10 cellular contexts compared by ENCODE assay signal in the genomic region with DNA sequence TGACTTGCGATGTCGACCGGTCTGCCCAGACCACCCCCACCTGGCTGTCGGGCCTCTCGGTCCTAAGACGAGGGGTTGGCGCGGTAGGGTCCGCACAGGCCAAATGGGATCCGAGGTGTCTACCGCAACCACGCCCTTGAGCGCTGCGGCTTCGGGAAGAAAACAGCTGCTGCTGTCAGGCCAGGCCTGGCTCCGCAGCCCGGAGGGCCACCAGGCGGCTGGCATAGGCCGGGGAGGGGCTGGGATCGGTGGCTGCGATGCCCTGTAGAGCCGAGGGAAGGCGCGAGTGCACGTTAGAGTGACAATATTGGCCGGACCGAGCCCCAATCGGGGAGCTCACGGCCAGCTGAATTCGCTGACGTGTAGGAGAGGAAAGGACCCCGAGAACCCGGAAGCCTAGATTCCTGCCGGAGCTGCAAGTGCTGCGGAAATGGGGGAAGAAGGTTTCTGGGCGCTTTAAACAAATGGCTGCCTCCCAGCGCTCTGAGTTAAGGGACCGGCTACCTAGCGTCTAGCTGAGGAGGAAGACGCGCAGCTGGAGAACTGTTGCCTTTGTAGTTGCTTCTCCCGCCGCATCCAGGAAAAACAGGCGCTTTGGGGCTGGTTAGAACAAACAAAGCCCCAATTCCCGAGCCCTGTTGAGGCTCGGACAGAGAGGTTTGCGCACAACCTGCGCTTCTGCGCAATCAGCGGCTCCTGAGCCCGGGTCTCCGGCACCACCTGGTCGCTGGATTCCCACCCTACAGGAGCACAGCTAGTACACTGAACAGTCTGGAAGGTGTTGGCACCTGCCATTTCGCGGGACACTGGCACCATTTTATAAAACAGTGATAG. TPM values are rescaled to one million over a fixed set of nuclear protein-coding genes. Genes with fewer than 3 reads are reported as not detected.
A peak's percentile ranks its signal among the peaks of the same experiment; 100 is the strongest.
DNase-seq lines count a peak whose midpoint lies in the region; ATAC-seq, FAIRE-seq and TF ChIP-seq lines count a peak whose summit lies in the region.
"Had no signal": no experiment of that assay in that cellular context is flagged by ENCODE, and none has a peak within 500 bp of the region (broad histone marks: within the 10 kb centered on the region; RNA-seq: fewer than 3 reads in every experiment).

No MANE protein-coding gene starts in this region.

- H3K27me3 ChIP-seq in Panc1 (ENCODE audit: control insufficient read depth, insufficient read depth, low read length): no peaks in the 10 kb centered on the region
- peaks cover 8 to 88% (median 20%) of the 10 kb centered on the region in 4 donors for H3K27me3 ChIP-seq in pancreas

- intact Hi-C loops in Panc1 (cut with micrococcal nuclease; ENCODE audit: unreplicated experiment) (no loop called here), pancreas (cut with DNase I) (no loop called here)

- H3K4me3 ChIP-seq in Panc1 (ENCODE audit: low read depth in 2 of 2, low read length in 2 of 2): peak overlapping the region; percentile 30 to 32
- peak overlapping the region in 2 of 4 donors; percentile 25 to 40 for H3K4me3 ChIP-seq in pancreas

- in situ Hi-C loops in Panc1 (cut with HindIII; ENCODE audit: low pct_unique_long_range_greater_than_20kb, low sequenced_read_pairs): no loop called here

- no TSS peak for BruUV-seq in Panc1 (replicated peaks; lab: Mats Ljungman, UMichigan)

- 3 to 4% methylated on average over 55 of the region's 55 CpGs for WGBS in pancreas, 2 donors

- POLR2A ChIA-PET in Panc1 (lab: Charles Lee): no interaction called here

- H3K9me3 ChIP-seq in Panc1 (ENCODE audit: control insufficient read depth, insufficient read depth, low read depth, low read length) (0 out of 2 replicates have a peak, but pooled peaks cover 2% of the 10 kb centered on the region), pancreas (no peaks in the 10 kb centered on the region)

- no peak for TF ChIP-seq CTCF in Panc1 (IDR thresholded peaks at IDR 0.05)
- TF ChIP-seq CTCF in pancreas (IDR thresholded peaks at IDR 0.05): no peak

- no peak overlapping the region for H3K27ac ChIP-seq in Panc1 (ENCODE audit: low read length)
- H3K27ac ChIP-seq in pancreas: no peak overlapping the region

- peak; percentile 85 for ATAC-seq in Panc1
- ATAC-seq in pancreas: peak; percentile 49 to 85 (median 77)
- no peak for ATAC-seq in HG02870 (IDR thresholded peaks at IDR 0.05; ENCODE audit: unreplicated experiment)

- CTCF ChIA-PET in Panc1 (lab: Charles Lee): interaction anchor here (0.5 kb wide), 1 partner anchor 38 kb away, joined by 3 read pairs; no protein-coding TSS in a partner anchor

- H3K36me3 ChIP-seq in Panc1 (ENCODE audit: control insufficient read depth, insufficient read depth, low read length): no peaks in the 10 kb centered on the region
- no peaks in the 10 kb centered on the region for H3K36me3 ChIP-seq in pancreas

- H3K4me1 ChIP-seq in Panc1 (ENCODE audit: control insufficient read depth, insufficient read depth, low read length) (no peaks in the 10 kb centered on the region), pancreas (peaks cover 0 to 8% (median 3%) of the 10 kb centered on the region in 3 donors)

- FAIRE-seq in pancreas (lab: Jason Lieb, UNC): no peak
- FAIRE-seq: GM12892 had no signal

- peak; percentile 94 for DNase-seq in DMS53 (lab: John Stamatoyannopoulos, UW)
- DNase-seq in Panc1 (ENCODE audit: low read depth, low spot score): no peak
- DNase-seq in globus pallidus (ENCODE audit: low spot score): peak; percentile 89
- DNase-seq in pancreas: peak in 5 of 6 donors; percentile 11 to 71 (median 41)
- DNase-seq in stimulated activated CD4-positive, alpha-beta T cell treated with anti-CD3 and anti-CD28 coated beads, Interleukin-4, amount 100 ng/mL, for 24 hours: no peak
- DNase-seq in LoVo (ENCODE audit: low spot score): no peak
- no peak for DNase-seq in UCSD-AML1 (lab: John Stamatoyannopoulos, UW; ENCODE audit: unreplicated experiment)
- DNase-seq: stimulated activated CD4-positive, alpha-beta T cell treated with anti-CD3 and anti-CD28 coated beads, Interleukin-1b, Interleukin-23, amount 100 ng/mL, for 48 hours had no signal

RNA-seq across cellular contexts. Expression of a gene that starts 14.0 kb away (rescaled TPM):
- total RNA-seq in Panc1 (2021; ENCODE audit: unreplicated experiment): not detected
- 0.23 TPM for polyA plus RNA-seq in Panc1 (2012; ENCODE audit: insufficient read length)
- not detected for total RNA-seq in pancreas
- polyA plus RNA-seq in pancreas: not detected

RNA-seq across cellular contexts. Expression of a gene that starts 16.9 kb away (rescaled TPM):
- total RNA-seq in Panc1 (2021; ENCODE audit: unreplicated experiment) (0.36 TPM), pancreas (not detected)
- not detected for polyA plus RNA-seq in Panc1 (2012; ENCODE audit: insufficient read length)
- polyA plus RNA-seq in pancreas: not detected

Comparison
In these comparisons a context has a peak if more than half of its experiments do, and no peak if none do; other contexts are left out.
1. DNase-seq: peak in DMS53 (single experiment), globus pallidus (single experiment) and pancreas (5 of 6); none in Panc1 (single experiment), stimulated activated CD4-positive, alpha-beta T cell treated with anti-CD3 and anti-CD28 coated beads, Interleukin-4, amount 100 ng/mL, for 24 hours (single experiment), LoVo (single experiment) and UCSD-AML1 (single experiment).